ENCODE assay signal across 13 cellular contexts in genomic region chr5:159101689-159102088, GRCh38. TPM values are rescaled to one million over a fixed set of nuclear protein-coding genes. Genes with fewer than 3 reads are reported as not detected.
A peak's percentile ranks its signal among the peaks of the same experiment; 100 is the strongest.
DNase-seq lines count a peak whose midpoint lies in the region; FAIRE-seq and TF ChIP-seq lines count a peak whose summit lies in the region.
"Had no signal": no experiment of that assay in that cellular context is flagged by ENCODE, and none has a peak within 500 bp of the region (broad histone marks: within the 10 kb centered on the region; RNA-seq: fewer than 3 reads in every experiment).

No MANE protein-coding gene starts in this region.

- DNase-seq in GM12892 (ENCODE audit: insufficient read length) (no peak), chondrocyte (ENCODE audit: low spot score) (no peak), osteocyte (ENCODE audit: extremely low spot score, unreplicated experiment) (no peak), Ammon's horn (ENCODE audit: low spot score) (no peak), ovary (no peak)
- no peak for DNase-seq in stimulated activated naive CD4-positive, alpha-beta T cell (lab: John Stamatoyannopoulos, UW)
- DNase-seq in stimulated activated CD4-positive, alpha-beta T cell treated with anti-CD3 and anti-CD28 coated beads, Interleukin-4, amount 100 ng/mL, for 4 hours, result no peak
- DNase-seq: activated CD8-positive, alpha-beta memory T cell treated with anti-CD3 and anti-CD28 coated beads, Interleukin-2, amount 50 U/mL, for 4 hours; anterior cingulate cortex; CD4-positive, alpha-beta memory T cell; NCI-H1694 treated with DMSO at 0.1 percent for 48 hours had no signal

- TF ChIP-seq EP300 in ovary (IDR thresholded peaks at IDR 0.05), result no peak

- H3K9me3 Mint-ChIP-seq in chondrocyte (ENCODE audit: low read depth), result no peaks in the 10 kb centered on the region
- H3K9me3 Mint-ChIP-seq in osteocyte (ENCODE audit: unreplicated experiment), result no peaks in the 10 kb centered on the region

- no peak overlapping the region for H2AFZ ChIP-seq in ACC112 (ENCODE audit: low read length, unreplicated experiment)

- H3K9me3 ChIP-seq in ovary, result no peaks in the 10 kb centered on the region

- intact Hi-C loops in ovary (cut with DNase I), result loop anchor here (2.0 to 10.0 kb wide), 9 partner anchors 217 to 1287 kb away; no protein-coding TSS in a partner anchor

- H3K27ac ChIP-seq in ACC112 (ENCODE audit: low read depth, low read length) (peak overlapping the region; percentile 90), ovary (no peak overlapping the region)

- 37 to 43% (median 42%) methylated on average over 2 of the region's 2 CpGs for WGBS in ovary, 3 donors

- no peak for TF ChIP-seq CTCF in chondrocyte (IDR thresholded peaks at IDR 0.05)
- TF ChIP-seq CTCF in osteocyte (IDR thresholded peaks at IDR 0.05), result no peak
- no peak for TF ChIP-seq CTCF in ovary (IDR thresholded peaks at IDR 0.05)

- H3K4me1 ChIP-seq in ACC112 (ENCODE audit: control insufficient read depth, insufficient read depth, low read length, unreplicated experiment) (peaks cover 20% of the 10 kb centered on the region), ovary (ENCODE audit: insufficient read depth) (peaks cover 14% of the 10 kb centered on the region)

- FAIRE-seq in GM12892 (lab: Jason Lieb, UNC), result peak; percentile 63

- peak overlapping the region; percentile 99 for H3K27ac Mint-ChIP-seq in chondrocyte (ENCODE audit: unreplicated experiment)
- H3K27ac Mint-ChIP-seq in osteocyte (ENCODE audit: unreplicated experiment), result peak overlapping the region; percentile 100

- H3K4me1 Mint-ChIP-seq in chondrocyte (ENCODE audit: low read depth) (peaks cover 54% of the 10 kb centered on the region), osteocyte (ENCODE audit: unreplicated experiment) (peaks cover 57% of the 10 kb centered on the region)

- H3K4me3 ChIP-seq in ACC112 (ENCODE audit: low read depth, low read length) (peak overlapping the region; percentile 89), ovary (no peak overlapping the region)

- H3K27me3 ChIP-seq in ACC112 (ENCODE audit: insufficient read depth, low read length) (no peaks in the 10 kb centered on the region), ovary (no peaks in the 10 kb centered on the region)

- H3K4me3 Mint-ChIP-seq in chondrocyte (ENCODE audit: unreplicated experiment) (peak overlapping the region; percentile 93), osteocyte (ENCODE audit: unreplicated experiment) (peak overlapping the region; percentile 99)

- no peaks in the 10 kb centered on the region for H3K36me3 ChIP-seq in ACC112 (ENCODE audit: insufficient read depth, low read length)
- H3K36me3 ChIP-seq in ovary, result no peaks in the 10 kb centered on the region

- H3K36me3 Mint-ChIP-seq in chondrocyte (ENCODE audit: low read depth), result peaks cover 11% of the 10 kb centered on the region
- peaks cover 23% of the 10 kb centered on the region for H3K36me3 Mint-ChIP-seq in osteocyte (ENCODE audit: unreplicated experiment)

- TF ChIP-seq POLR2A in GM12892 (IDR thresholded peaks at IDR 0.05; ENCODE audit: low read depth, low read length) (no peak; the same call in 1 of the 2 replicates), ovary (IDR thresholded peaks at IDR 0.05) (no peak)

- H3K27me3 Mint-ChIP-seq in chondrocyte (ENCODE audit: low read depth), result no peaks in the 10 kb centered on the region
- H3K27me3 Mint-ChIP-seq in osteocyte (ENCODE audit: unreplicated experiment), result no peaks in the 10 kb centered on the region

- peaks cover 52% of the 10 kb centered on the region for H3K79me2 ChIP-seq in ACC112 (ENCODE audit: control insufficient read depth, insufficient read depth, low read length, unreplicated experiment)

RNA-seq across cellular contexts. Expression of gene EBF1, which starts 2.0 kb away (rescaled TPM):
- polyA plus RNA-seq in GM12892 (2012; ENCODE audit: missing spikeins), result 9.5 TPM
- total RNA-seq in chondrocyte (60.9 to 71.5 TPM (median 67.9 TPM) in 3 replicates), osteocyte (139 TPM in 2 replicates), ovary (10 to 100 TPM in 6 of 7 donors, 1 to 10 TPM in 1; 6.7 to 51.0 (median 26.1) TPM)
- polyA plus RNA-seq in ovary, result 10 to 100 TPM; 11.9 to 22.6 TPM
- total RNA-seq: epithelial cell of proximal tubule had no signal
